ENCODE assay signal across 18 cellular contexts in genomic region chr4:135192746-135193535, GRCh38.
DNase-seq lines count a peak whose midpoint lies in the region; ATAC-seq and TF ChIP-seq lines count a peak whose summit lies in the region.
"Had no signal": no experiment of that assay in that cellular context is flagged by ENCODE, and none has a peak within 500 bp of the region (broad histone marks: within the 10 kb centered on the region; RNA-seq: fewer than 3 reads in every experiment).

No MANE protein-coding gene starts in this region.

- no peak overlapping the region for H3K4me3 ChIP-seq in astrocyte of the cerebellum (ENCODE audit: low read depth, low read length)

- in situ Hi-C loops in astrocyte of the cerebellum (cut with HindIII; ENCODE audit: low sequenced_read_pairs) = no loop called here

- DNase-seq in HS-27A (ENCODE audit: low read depth) (peak; percentile 64), astrocyte of the cerebellum (ENCODE audit: low read depth) (peak; percentile 5), hepatic stellate cell (ENCODE audit: low spot score) (peak; percentile 7), stromal cell of bone marrow (ENCODE audit: low read depth) (peak; percentile 12), OCI-M2 (lab: John Stamatoyannopoulos, UW; ENCODE audit: unreplicated experiment) (no peak)
- DNase-seq: C1 segment of cervical spinal cord; CD8-positive, alpha-beta memory T cell; DMS79; KG1; NCI-H1417 treated with DMSO at 0.1 percent for 48 hours; NCI-H187 treated with DMSO at 0.1 percent for 48 hours; NCI-H2227 treated with DMSO at 0.1 percent for 48 hours; NCI-H510A treated with DMSO at 0.1 percent for 48 hours; NCI-H82; PC-3 had no signal

- no peak for TF ChIP-seq CTCF in astrocyte of the cerebellum (IDR thresholded peaks at IDR 0.05; ENCODE audit: low read depth, low read length, missing control alignments)

- ATAC-seq in GM18498 (IDR thresholded peaks at IDR 0.05; ENCODE audit: unreplicated experiment) (no peak), GM18511 (IDR thresholded peaks at IDR 0.05; ENCODE audit: unreplicated experiment) (no peak)
- ATAC-seq: HepG2, PC-3 had no signal
